Comparison of ENCODE assay signal across 22 cellular contexts in the genomic region with DNA sequence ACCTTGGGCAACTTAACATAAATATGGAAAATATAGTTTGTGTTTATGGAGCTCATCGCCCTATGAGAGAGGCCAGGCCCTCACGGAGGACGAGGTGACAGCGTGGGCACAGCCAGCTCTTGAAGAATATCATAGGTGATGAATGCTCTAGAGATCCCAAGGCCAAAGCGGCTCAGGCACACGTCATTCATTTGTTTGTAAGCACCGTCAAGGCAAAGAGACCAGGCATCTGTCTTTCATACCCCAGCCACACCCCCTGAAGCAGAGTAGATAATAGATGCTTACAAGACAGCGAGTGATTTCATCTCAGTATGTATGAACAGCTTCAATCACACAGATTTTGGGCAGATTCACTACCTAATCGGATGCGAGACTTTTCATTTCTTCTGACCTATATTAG.
"Had no signal": no experiment of that assay in that cellular context is flagged by ENCODE, and none has a peak within 500 bp of the region (broad histone marks: within the 10 kb centered on the region; RNA-seq: fewer than 3 reads in every experiment).

No MANE protein-coding gene starts in this region.

- H3K36me3 ChIP-seq: brain microvascular endothelial cell, cardiac muscle cell, Peyer's patch, SJCRH30 had no signal

- H3K27me3 Mint-ChIP-seq: activated naive CD4-positive, alpha-beta T cell treated with anti-CD3 and anti-CD28 coated beads, Interleukin-2, amount 10 ng/mL, durations not matched to agents 7 days and 5 days had no signal

- H3K36me3 Mint-ChIP-seq: activated naive CD4-positive, alpha-beta T cell treated with anti-CD3 and anti-CD28 coated beads, Interleukin-2, amount 10 ng/mL, durations not matched to agents 7 days and 5 days; activated naive CD8-positive, alpha-beta T cell treated with anti-CD3 and anti-CD28 coated beads for 36 hours had no signal

- H3K27me3 ChIP-seq: brain microvascular endothelial cell, cardiac muscle cell, Peyer's patch had no signal

- H3K4me3 ChIP-seq: cardiac muscle cell, Peyer's patch, SJCRH30 had no signal

- ATAC-seq: activated CD4-positive, CD25-positive, alpha-beta regulatory T cell treated with anti-CD3 and anti-CD28 coated beads, Interleukin-2, amount 50 U/mL, for 24 hours; activated CD8-positive, alpha-beta T cell treated with anti-CD3 and anti-CD28 coated beads for 36 hours; activated T-cell treated with anti-CD3 and anti-CD28 coated beads, Interleukin-2, amount 50 U/mL, for 72 hours; SK-N-SH treated with all-trans-retinoic acid at 6 μM for 48 hours had no signal

- H3K27ac ChIP-seq: brain microvascular endothelial cell, Peyer's patch, RWPE1, SJCRH30 had no signal

- H3K9me3 ChIP-seq: Peyer's patch, SJCRH30 had no signal

- H3K27ac Mint-ChIP-seq: activated CD8-positive, alpha-beta T cell treated with anti-CD3 and anti-CD28 coated beads for 36 hours; activated naive CD4-positive, alpha-beta T cell treated with anti-CD3 and anti-CD28 coated beads, Interleukin-2, amount 10 ng/mL, durations not matched to agents 7 days and 5 days; activated naive CD8-positive, alpha-beta T cell treated with anti-CD3 and anti-CD28 coated beads for 36 hours; activated T-cell treated with anti-CD3 and anti-CD28 coated beads, Interleukin-2, amount 50 U/mL, for 72 hours; activated T-helper 2 cell treated with anti-CD3 and anti-CD28 coated beads, Interferon-gamma antibody, Interleukin-2, Interleukin-4, amounts not matched to agents 10 μg/mL and 5 μg/mL and 100 μg/mL, durations not matched to agents 14 hours and 24 hours and 36 hours had no signal

- H3K4me1 ChIP-seq: Peyer's patch, SJCRH30 had no signal

- H3K9me3 Mint-ChIP-seq: activated CD8-positive, alpha-beta T cell treated with anti-CD3 and anti-CD28 coated beads for 36 hours; activated naive CD4-positive, alpha-beta T cell treated with anti-CD3 and anti-CD28 coated beads, Interleukin-2, amount 10 ng/mL, durations not matched to agents 7 days and 5 days; activated naive CD8-positive, alpha-beta T cell treated with anti-CD3 and anti-CD28 coated beads for 36 hours; activated T-cell treated with anti-CD3 and anti-CD28 coated beads, Interleukin-2, amount 50 U/mL, for 72 hours; activated T-helper 2 cell treated with anti-CD3 and anti-CD28 coated beads, Interferon-gamma antibody, Interleukin-2, Interleukin-4, amounts not matched to agents 10 μg/mL and 5 μg/mL and 100 μg/mL, durations not matched to agents 14 hours and 24 hours and 36 hours had no signal

- DNase-seq: activated CD4-positive, alpha-beta T cell treated with anti-CD3 and anti-CD28 coated beads for 4 hours; activated CD8-positive, alpha-beta memory T cell treated with anti-CD3 and anti-CD28 coated beads, Interleukin-2, amount 50 U/mL, for 4 hours; activated CD8-positive, alpha-beta T cell treated with anti-CD3 and anti-CD28 coated beads for 36 hours; activated gamma-delta T cell treated with Interleukin-2 at 50 U/mL for 16 hours; activated naive CD4-positive, alpha-beta T cell treated with anti-CD3 and anti-CD28 coated beads, Interleukin-2, amount 10 ng/mL, durations not matched to agents 7 days and 5 days; activated naive CD8-positive, alpha-beta T cell treated with anti-CD3 and anti-CD28 coated beads for 36 hours; activated T-cell treated with anti-CD3 and anti-CD28 coated beads, Interleukin-2, amount 50 U/mL, for 72 hours; brain microvascular endothelial cell; KG1; NCI-H1048; NCI-H1694 treated with DMSO at 0.1 percent for 48 hours; NCI-H2029 treated with DMSO at 0.1 percent for 48 hours; NCI-H510A treated with DMSO at 0.1 percent for 48 hours; Peyer's patch; Right ventricle myocardium superior; SJCRH30; SW 1271 had no signal

- H3K4me3 Mint-ChIP-seq: activated CD8-positive, alpha-beta T cell treated with anti-CD3 and anti-CD28 coated beads for 36 hours; activated naive CD4-positive, alpha-beta T cell treated with anti-CD3 and anti-CD28 coated beads, Interleukin-2, amount 10 ng/mL, durations not matched to agents 7 days and 5 days; activated naive CD8-positive, alpha-beta T cell treated with anti-CD3 and anti-CD28 coated beads for 36 hours; activated T-cell treated with anti-CD3 and anti-CD28 coated beads, Interleukin-2, amount 50 U/mL, for 72 hours had no signal

- H3K4me1 Mint-ChIP-seq: activated naive CD4-positive, alpha-beta T cell treated with anti-CD3 and anti-CD28 coated beads, Interleukin-2, amount 10 ng/mL, durations not matched to agents 7 days and 5 days; activated naive CD8-positive, alpha-beta T cell treated with anti-CD3 and anti-CD28 coated beads for 36 hours had no signal
